ENCODE assay signal across 8 cellular contexts in the genomic region with DNA sequence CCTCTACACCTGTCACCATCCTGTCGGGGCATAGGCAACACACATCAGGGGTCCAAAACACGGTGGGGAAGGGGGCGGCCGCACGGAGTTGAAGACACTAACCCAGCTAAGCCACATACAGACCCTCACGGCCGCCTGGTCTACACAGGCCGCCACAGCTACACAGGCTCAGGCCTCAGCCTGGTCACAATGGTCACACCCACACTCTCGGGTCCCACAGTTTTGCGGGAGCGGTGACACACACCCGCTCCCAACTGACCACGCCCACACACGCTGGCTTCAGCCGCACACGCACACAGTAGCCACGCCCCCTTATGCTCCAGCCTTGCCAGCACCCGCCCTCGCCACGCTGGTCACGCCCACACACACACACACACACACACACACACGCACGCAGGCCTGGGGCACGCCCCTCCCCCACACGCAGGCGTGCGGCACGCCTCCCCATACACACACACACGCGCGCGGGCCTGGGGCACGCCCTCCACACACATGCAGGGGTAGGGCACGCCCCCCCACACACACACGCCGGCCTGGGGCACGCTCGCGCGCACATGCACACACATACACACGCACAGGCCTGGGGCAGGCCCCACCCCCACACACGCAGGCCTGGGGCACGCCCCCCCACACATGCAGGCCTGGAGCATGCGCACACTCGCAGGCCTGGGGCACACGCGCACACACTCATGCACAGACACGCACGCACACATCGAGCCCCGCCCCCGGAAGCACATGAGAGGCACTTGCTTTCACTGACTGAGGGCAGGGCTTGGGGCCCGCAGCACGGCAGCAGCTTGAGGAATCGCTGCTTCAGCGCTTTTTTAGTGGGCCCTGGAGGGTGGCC. TPM values are rescaled to one million over a fixed set of nuclear protein-coding genes. Genes with fewer than 3 reads are reported as not detected.
A peak's percentile ranks its signal among the peaks of the same experiment; 100 is the strongest.
DNase-seq lines count a peak whose midpoint lies in the region; ATAC-seq and TF ChIP-seq lines count a peak whose summit lies in the region.

No MANE protein-coding gene starts in this region.

- H3K36me3 ChIP-seq in BLaER1 treated with 17β-estradiol and CSF1 and Interleukin-3, amounts not matched to agents 10 nM and 100 nM = peaks cover 0 to 19% (median 0%) of the 10 kb centered on the region in 11 experiments; a peak in 4 of 22 replicates
- no peaks in the 10 kb centered on the region for H3K36me3 ChIP-seq in mucosa of descending colon (ENCODE audit: low read depth)

- peak overlapping the region; percentile 83 to 98 (median 95) for H3K4me2 ChIP-seq in BLaER1 treated with 17β-estradiol and CSF1 and Interleukin-3, amounts not matched to agents 10 nM and 100 nM

- no peaks in the 10 kb centered on the region for H3K27me3 ChIP-seq in BLaER1 treated with 17β-estradiol and CSF1 and Interleukin-3, amounts not matched to agents 10 nM and 100 nM

- H3K9me3 ChIP-seq in BLaER1 treated with 17β-estradiol and CSF1 and Interleukin-3, amounts not matched to agents 10 nM and 100 nM (replicated peaks in 1 of 11) = no peaks in the 10 kb centered on the region
- no peaks in the 10 kb centered on the region for H3K9me3 ChIP-seq in mucosa of descending colon

- H3K4me3 ChIP-seq in BLaER1 treated with 17β-estradiol and CSF1 and Interleukin-3, amounts not matched to agents 10 nM and 100 nM = peak overlapping the region; percentile 49 to 73 (median 62)
- H3K4me3 ChIP-seq in mucosa of descending colon = no peak overlapping the region

- peak overlapping the region; percentile 64 for H3K27ac Mint-ChIP-seq in endothelial cell (ENCODE audit: unreplicated experiment)

- H3K9me3 Mint-ChIP-seq in endothelial cell (ENCODE audit: unreplicated experiment) = no peaks in the 10 kb centered on the region

- peak overlapping the region; percentile 33 to 72 (median 58); a peak in 21 of 22 replicates for H3K27ac ChIP-seq in BLaER1 treated with 17β-estradiol and CSF1 and Interleukin-3, amounts not matched to agents 10 nM and 100 nM

- DNase-seq in NOMO-1 (lab: John Stamatoyannopoulos, UW; ENCODE audit: unreplicated experiment in 2 of 2) (peak; percentile 77 to 87), endothelial cell (ENCODE audit: low spot score) (peak; percentile 82), mucosa of descending colon (peak; percentile 94 to 97 (median 97))
- DNase-seq in activated CD8-positive, alpha-beta memory T cell treated with anti-CD3 and anti-CD28 coated beads, Interleukin-2, amount 50 U/mL, for 24 hours (ENCODE audit: extremely low read depth) = peak; percentile 70
- peak; percentile 68 to 79 for DNase-seq in stimulated activated CD8-positive, alpha-beta memory T cell treated with anti-CD3 and anti-CD28 coated beads, Interleukin-4, amount 100 ng/mL, for 1 hour (ENCODE audit: low read depth in 2 of 2, low spot score in 1 of 2)

- ATAC-seq in GM19372 (IDR thresholded peaks at IDR 0.05; ENCODE audit: low read depth, unreplicated experiment) (peak; percentile 61), HG03469 (IDR thresholded peaks at IDR 0.05; ENCODE audit: unreplicated experiment) (peak; percentile 36), mucosa of descending colon (peak; percentile 93)

- peak overlapping the region; percentile 90 for H3K4me3 Mint-ChIP-seq in endothelial cell (ENCODE audit: unreplicated experiment)

- peaks cover 24% of the 10 kb centered on the region for H3K4me1 Mint-ChIP-seq in endothelial cell (ENCODE audit: unreplicated experiment)

- intact Hi-C loops in mucosa of descending colon (cut with DNase I, micrococcal nuclease) = no loop called here

- H3K4me1 ChIP-seq in BLaER1 treated with 17β-estradiol and CSF1 and Interleukin-3, amounts not matched to agents 10 nM and 100 nM = peaks cover 54 to 74% (median 64%) of the 10 kb centered on the region in 10 experiments
- H3K4me1 ChIP-seq in mucosa of descending colon (ENCODE audit: low read depth) = peaks cover 14% of the 10 kb centered on the region

- peaks cover 5 to 28% (median 14%) of the 10 kb centered on the region in 11 experiments; a peak in 17 of 22 replicates for H4K20me1 ChIP-seq in BLaER1 treated with 17β-estradiol and CSF1 and Interleukin-3, amounts not matched to agents 10 nM and 100 nM

- peaks cover 25% of the 10 kb centered on the region for H3K27me3 Mint-ChIP-seq in endothelial cell (ENCODE audit: unreplicated experiment)

- TF ChIP-seq CTCF in endothelial cell (IDR thresholded peaks at IDR 0.05; ENCODE audit: unreplicated experiment) (no peak), mucosa of descending colon (IDR thresholded peaks at IDR 0.05) (no peak)

- H3K36me3 Mint-ChIP-seq in endothelial cell (ENCODE audit: low read depth, unreplicated experiment) = peaks cover 13% of the 10 kb centered on the region

- peak overlapping the region; percentile 36 to 81 (median 64); a peak in 21 of 22 replicates for H3K9ac ChIP-seq in BLaER1 treated with 17β-estradiol and CSF1 and Interleukin-3, amounts not matched to agents 10 nM and 100 nM

RNA-seq across cellular contexts. Expression of a gene that starts 12.3 kb away (rescaled TPM):
- 115 TPM for total RNA-seq in endothelial cell (ENCODE audit: unreplicated experiment)
- total RNA-seq in mucosa of descending colon = 100 to 1,000 TPM in 2 of 3 donors, 10 to 100 TPM in 1; 80.8 to 112 (median 110) TPM

RNA-seq across cellular contexts. Expression of a gene that starts 13.1 kb away (rescaled TPM):
- total RNA-seq in endothelial cell (ENCODE audit: unreplicated experiment) (7.7 TPM), mucosa of descending colon (1 to 10 TPM; 3.7 to 5.9 (median 4.2) TPM)

RNA-seq across cellular contexts. Expression of a gene that starts 47.3 kb away (rescaled TPM):
- 54.7 TPM for total RNA-seq in endothelial cell (ENCODE audit: unreplicated experiment)
- total RNA-seq in mucosa of descending colon = 10 to 100 TPM; 14.4 to 27.4 (median 15.3) TPM

RNA-seq across cellular contexts. Expression of a gene that starts 54.6 kb away (rescaled TPM):
- total RNA-seq in endothelial cell (ENCODE audit: unreplicated experiment) = 1.1 TPM
- not detected for total RNA-seq in mucosa of descending colon

Comparison
In these comparisons a context has a peak if more than half of its experiments do, and no peak if none do; other contexts are left out.
1. ATAC-seq: peak in every context shown above with its lines; median percentile 93 in mucosa of descending colon; 61 in GM19372; 36 in HG03469.